In the genomic region with DNA sequence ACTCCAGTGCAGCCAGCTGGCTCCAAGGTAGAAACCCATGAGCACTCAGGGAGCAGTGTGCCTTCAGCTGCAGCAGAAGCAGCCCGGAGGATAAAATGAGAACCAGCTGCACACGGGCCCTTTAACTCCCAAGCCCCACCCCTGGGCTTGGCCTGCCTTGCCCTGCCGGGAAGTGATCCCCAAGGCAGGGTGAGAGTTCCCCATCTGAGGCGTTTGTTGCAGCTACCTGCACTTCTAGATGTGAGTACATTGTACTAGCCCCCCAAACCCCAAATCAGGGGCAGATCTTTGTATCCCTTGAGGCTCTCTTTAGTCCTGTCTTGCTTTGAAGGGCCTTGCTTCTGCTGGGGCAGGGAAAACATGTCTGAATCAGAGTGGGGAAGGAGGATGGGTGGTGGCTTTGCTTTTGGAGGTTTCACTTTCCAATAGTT, we compare ENCODE assay signal across 7 cellular contexts. TPM values are rescaled to one million over a fixed set of nuclear protein-coding genes. Genes with fewer than 3 reads are reported as not detected.
A peak's percentile ranks its signal among the peaks of the same experiment; 100 is the strongest.
DNase-seq lines count a peak whose midpoint lies in the region; ATAC-seq, FAIRE-seq and TF ChIP-seq lines count a peak whose summit lies in the region.

A gene (plus strand): TSS at position 192 of the 431 bp plus-strand sequence. CDS start 10,088 bp downstream, outside the sequence.

- TF ChIP-seq POLR2A in GM12891 (IDR thresholded peaks at IDR 0.05; ENCODE audit: low read depth, low read length) = 0 out of 2 replicates have a peak, but pooled peaks have one; percentile 51
- peak; percentile 86 for TF ChIP-seq POLR2A in transverse colon (IDR thresholded peaks at IDR 0.05)

- peak within 1 kb of the TSS; percentile 94 for H3K27ac Mint-ChIP-seq in activated CD4-positive, alpha-beta memory T cell treated with anti-CD3 and anti-CD28 coated beads, Interleukin-2, amount 10 ng/mL, durations not matched to agents 7 days and 5 days

- DNase-seq in GM12891 (ENCODE audit: insufficient read length, low spot score) (peak; percentile 63), NCI-H2171 (lab: John Stamatoyannopoulos, UW) (peak; percentile 81), epithelial cell of esophagus (ENCODE audit: low read depth) (peak; percentile 70), transverse colon (peak; percentile 87)
- DNase-seq in activated CD4-positive, alpha-beta memory T cell treated with anti-CD3 and anti-CD28 coated beads, Interleukin-2, amount 10 ng/mL, durations not matched to agents 7 days and 5 days = peak; percentile 70

- H3K4me3 ChIP-seq in epithelial cell of esophagus (ENCODE audit: low read length) = peak within 1 kb of the TSS; percentile 92
- H3K4me3 ChIP-seq in muscle layer of colon (ENCODE audit: low read depth in 1 of 2, low read length in 2 of 2) = peak within 1 kb of the TSS; percentile 92 to 96
- H3K4me3 ChIP-seq in transverse colon = peak within 1 kb of the TSS; percentile 46 to 85 (median 72)

- H3K9me3 ChIP-seq in muscle layer of colon (ENCODE audit: low read length) = no peaks in the 10 kb centered on the region
- H3K9me3 ChIP-seq in transverse colon = no peaks in the 10 kb centered on the region

- POLR2A ChIA-PET in activated CD4-positive, alpha-beta memory T cell treated with anti-CD3 and anti-CD28 coated beads, Interleukin-2, amount 10 ng/mL, durations not matched to agents 7 days and 5 days (lab: Charles Lee) = interaction anchor here (0.8 to 10.3 kb wide), 18 partner anchors 9 to 203 kb away, joined by 3 to 206 read pairs (median 4); a partner anchor contains a TSS

- H3K9ac ChIP-seq in muscle layer of colon (ENCODE audit: low read length) = peak within 1 kb of the TSS; percentile 94

- in situ Hi-C loops in transverse colon (cut with MboI; ENCODE audit: low pct_ligation_motif_present in 1 of 4, low pct_unique_long_range_greater_than_20kb in 1 of 4, low sequenced_read_pairs in 3 of 4) = no loop called here

- peaks cover 60% of the 10 kb centered on the region for H3K4me1 ChIP-seq in muscle layer of colon (ENCODE audit: insufficient read depth, low read length)
- H3K4me1 ChIP-seq in transverse colon = peaks cover 47 to 85% (median 78%) of the 10 kb centered on the region in 4 donors

- peaks cover 19% of the 10 kb centered on the region for H3K36me3 ChIP-seq in muscle layer of colon (ENCODE audit: insufficient read depth, low read length)
- peaks cover 0 to 13% (median 0%) of the 10 kb centered on the region in 4 donors for H3K36me3 ChIP-seq in transverse colon

- TF ChIP-seq EP300 in transverse colon (IDR thresholded peaks at IDR 0.05; ENCODE audit: low read depth) = peak; percentile 52

- H3K4me3 Mint-ChIP-seq in activated CD4-positive, alpha-beta memory T cell treated with anti-CD3 and anti-CD28 coated beads, Interleukin-2, amount 10 ng/mL, durations not matched to agents 7 days and 5 days = peak within 1 kb of the TSS; percentile 98

- FAIRE-seq in GM12891 (lab: Jason Lieb, UNC) = peak; percentile 59

- no peak for TF ChIP-seq CTCF in epithelial cell of esophagus (IDR thresholded peaks at IDR 0.05; ENCODE audit: insufficient read depth, low read depth, low read length, missing control alignments)
- TF ChIP-seq CTCF in transverse colon (IDR thresholded peaks at IDR 0.05) = no peak

- H3K36me3 Mint-ChIP-seq in activated CD4-positive, alpha-beta memory T cell treated with anti-CD3 and anti-CD28 coated beads, Interleukin-2, amount 10 ng/mL, durations not matched to agents 7 days and 5 days (ENCODE audit: low read depth) = peaks cover 56% of the 10 kb centered on the region

- H3K27me3 Mint-ChIP-seq in activated CD4-positive, alpha-beta memory T cell treated with anti-CD3 and anti-CD28 coated beads, Interleukin-2, amount 10 ng/mL, durations not matched to agents 7 days and 5 days = no peaks in the 10 kb centered on the region

- 0% methylated on average over 4 of the region's 4 CpGs; no CpG with 5 or more reads in 1 of the 2 donors for WGBS in transverse colon (ENCODE audit: low coverage in 1 of 2), 2 donors

- peaks cover 71% of the 10 kb centered on the region for H3K4me1 Mint-ChIP-seq in activated CD4-positive, alpha-beta memory T cell treated with anti-CD3 and anti-CD28 coated beads, Interleukin-2, amount 10 ng/mL, durations not matched to agents 7 days and 5 days

- H3K27ac ChIP-seq in muscle layer of colon (ENCODE audit: low read depth, low read length) = peak within 1 kb of the TSS; percentile 99
- peak within 1 kb of the TSS; percentile 93 to 97 (median 96) for H3K27ac ChIP-seq in transverse colon

- H3K27me3 ChIP-seq in muscle layer of colon (ENCODE audit: control insufficient read depth in 1 of 2, insufficient read depth in 2 of 2, low read length in 2 of 2) (no peaks in the 10 kb centered on the region), transverse colon (no peaks in the 10 kb centered on the region)

- no peaks in the 10 kb centered on the region for H3K9me3 Mint-ChIP-seq in activated CD4-positive, alpha-beta memory T cell treated with anti-CD3 and anti-CD28 coated beads, Interleukin-2, amount 10 ng/mL, durations not matched to agents 7 days and 5 days

- no peak for ATAC-seq in HG02588 (IDR thresholded peaks at IDR 0.05; ENCODE audit: unreplicated experiment)

- intact Hi-C loops in transverse colon (cut with DNase I; ENCODE audit: low total_unique reads) = no loop called here

- CTCF ChIA-PET in activated CD4-positive, alpha-beta memory T cell treated with anti-CD3 and anti-CD28 coated beads, Interleukin-2, amount 10 ng/mL, durations not matched to agents 7 days and 5 days (lab: Charles Lee) = interaction anchor here (0.8 to 8.1 kb wide), 9 partner anchors 9 to 212 kb away, joined by 3 to 86 read pairs (median 5); a partner anchor contains a TSS

TF ChIP-seq in GM12891, 5 proteins besides CTCF, POLR2A, EP300 and RAD21:
- TF ChIP-seq PAX5 (IDR thresholded peaks at IDR 0.05; ENCODE audit: insufficient read depth, low read length, severe bottlenecking) (no peak), POU2F2 (IDR thresholded peaks at IDR 0.05; ENCODE audit: low read depth, low read length) (0 out of 2 replicates have a peak, but pooled peaks have one; percentile 20), SPI1 (IDR thresholded peaks at IDR 0.05; ENCODE audit: low read depth, low read length) (peak; percentile 55)

RNA-seq across cellular contexts. Expression of the gene that starts here (rescaled TPM):
- polyA plus RNA-seq in GM12891 (2012; ENCODE audit: low read depth, missing spikeins) = 56.5 TPM
- 100 to 1,000 TPM; 167 TPM for total RNA-seq in activated CD4-positive, alpha-beta memory T cell treated with anti-CD3 and anti-CD28 coated beads, Interleukin-2, amount 10 ng/mL, durations not matched to agents 7 days and 5 days
- 100 to 1,000 TPM; 483 to 654 (median 553) TPM for total RNA-seq in transverse colon
